Comparison of ENCODE assay signal across 8 cellular contexts in the genomic region with DNA sequence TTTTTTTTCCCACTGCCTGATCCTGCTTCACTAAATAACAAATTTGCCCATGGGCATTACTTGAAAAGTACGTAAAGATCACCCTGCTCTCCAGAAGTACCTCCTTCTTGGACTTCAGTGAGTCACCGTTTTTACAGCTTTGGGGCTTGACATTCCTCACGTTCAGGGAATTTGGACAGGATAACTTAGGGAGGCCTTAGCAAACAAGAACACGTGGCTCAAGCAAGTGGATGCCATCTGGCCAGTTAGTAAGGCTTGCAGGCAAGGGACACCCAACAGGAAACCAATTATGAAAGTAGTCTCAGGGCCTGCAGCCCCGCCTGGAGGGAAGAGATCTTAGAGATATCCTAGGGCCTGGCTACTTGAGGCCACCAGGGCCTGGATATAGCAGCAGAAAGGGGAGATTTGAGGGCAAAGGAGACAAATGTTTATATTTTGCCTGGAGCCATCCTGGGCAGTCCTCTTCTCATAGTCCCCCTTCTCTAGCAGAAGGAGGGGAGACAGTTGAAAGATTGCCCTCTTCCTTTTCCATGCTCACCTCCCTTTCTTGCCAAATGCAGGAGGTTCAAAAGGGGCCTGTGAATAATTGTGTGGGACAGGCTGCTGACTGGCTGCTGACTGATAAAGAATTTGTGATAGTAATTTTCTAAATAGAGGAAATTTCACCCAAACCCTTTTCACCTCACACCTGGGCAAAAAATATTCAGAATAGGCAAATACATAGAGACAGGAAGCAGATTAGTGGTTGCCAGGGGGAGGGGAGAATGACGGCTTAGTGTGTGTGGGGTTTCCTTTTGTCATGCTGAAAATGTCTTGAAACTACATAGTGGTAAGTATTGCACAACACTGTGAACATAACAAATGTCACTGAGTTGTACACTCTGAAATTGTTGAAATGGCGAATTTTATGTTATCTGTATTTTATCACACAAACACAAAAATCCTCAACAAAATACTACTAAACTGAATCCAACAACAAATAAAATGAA.
A peak's percentile ranks its signal among the peaks of the same experiment; 100 is the strongest.
DNase-seq lines count a peak whose midpoint lies in the region; ATAC-seq, FAIRE-seq and TF ChIP-seq lines count a peak whose summit lies in the region.

No MANE protein-coding gene starts in this region.

- peak; percentile 23 for DNase-seq in activated T-cell treated with anti-CD3 and anti-CD28 coated beads for 48 hours (ENCODE audit: low read depth)
- no peak for DNase-seq in activated T-cell treated with anti-CD3 and anti-CD28 coated beads, Interleukin-2, amount 50 U/mL, for 1 hour
- peak; percentile 81 to 90 for DNase-seq in SJSA1 (ENCODE audit: low read depth in 1 of 2, low spot score in 2 of 2)
- peak; percentile 30 to 34 for DNase-seq in erythroblast (lab: John Stamatoyannopoulos, UW)
- peak; percentile 39 for DNase-seq in small intestine
- no peak for DNase-seq in NCI-H2227 treated with DMSO at 0.1 percent for 48 hours (lab: John Stamatoyannopoulos, UW)
- no peak for DNase-seq in activated gamma-delta T cell treated with Interleukin-2 at 50 U/mL for 16 hours

- peak overlapping the region; percentile 79 for H3K27ac ChIP-seq in SJSA1
- H3K27ac ChIP-seq in small intestine (ENCODE audit: low read depth in 1 of 2, low read length in 1 of 2): no peak overlapping the region

- H3K36me3 ChIP-seq in SJSA1 (no peaks in the 10 kb centered on the region), small intestine (ENCODE audit: control insufficient read depth in 2 of 2, insufficient read depth in 2 of 2, low read length in 2 of 2) (no peaks in the 10 kb centered on the region)

- TF ChIP-seq POLR2A in erythroblast (IDR thresholded peaks at IDR 0.05; ENCODE audit: low read length): no peak

- H3K4me3 ChIP-seq in SJSA1 (no peak overlapping the region), small intestine (ENCODE audit: low read depth in 1 of 2, low read length in 2 of 2) (no peak overlapping the region)

- no peaks in the 10 kb centered on the region for H3K27me3 ChIP-seq in SJSA1 (replicated peaks)
- H3K27me3 ChIP-seq in small intestine (ENCODE audit: control insufficient read depth in 2 of 2, insufficient read depth in 2 of 2, low read length in 2 of 2): no peaks in the 10 kb centered on the region

- H3K4me1 ChIP-seq in SJSA1 (replicated peaks) (peaks cover 30% of the 10 kb centered on the region), small intestine (ENCODE audit: control insufficient read depth in 2 of 2, insufficient read depth in 1 of 2, low read depth in 1 of 2, low read length in 1 of 2) (no peaks in the 10 kb centered on the region)

- peak; percentile 56 for ATAC-seq in HG03108 (IDR thresholded peaks at IDR 0.05; ENCODE audit: unreplicated experiment)

- 31 to 48% (median 45%) methylated on average over 7 of the region's 7 CpGs for WGBS in small intestine, 3 donors

- H3K9me3 ChIP-seq in SJSA1 (replicated peaks) (no peaks in the 10 kb centered on the region), small intestine (ENCODE audit: control insufficient read depth, low read depth) (no peaks in the 10 kb centered on the region)

- no peak for FAIRE-seq in small intestine (lab: Jason Lieb, UNC)

Comparison
In these comparisons a context has a peak if more than half of its experiments do, and no peak if none do; other contexts are left out.
1. DNase-seq: peak in activated T-cell treated with anti-CD3 and anti-CD28 coated beads for 48 hours (single experiment), SJSA1 (2 of 2), erythroblast (2 of 2) and small intestine (single experiment); none in activated T-cell treated with anti-CD3 and anti-CD28 coated beads, Interleukin-2, amount 50 U/mL, for 1 hour (single experiment), NCI-H2227 treated with DMSO at 0.1 percent for 48 hours (single experiment) and activated gamma-delta T cell treated with Interleukin-2 at 50 U/mL for 16 hours (single experiment).